Comparison of ENCODE assay signal across 3 cellular contexts in the genomic region with DNA sequence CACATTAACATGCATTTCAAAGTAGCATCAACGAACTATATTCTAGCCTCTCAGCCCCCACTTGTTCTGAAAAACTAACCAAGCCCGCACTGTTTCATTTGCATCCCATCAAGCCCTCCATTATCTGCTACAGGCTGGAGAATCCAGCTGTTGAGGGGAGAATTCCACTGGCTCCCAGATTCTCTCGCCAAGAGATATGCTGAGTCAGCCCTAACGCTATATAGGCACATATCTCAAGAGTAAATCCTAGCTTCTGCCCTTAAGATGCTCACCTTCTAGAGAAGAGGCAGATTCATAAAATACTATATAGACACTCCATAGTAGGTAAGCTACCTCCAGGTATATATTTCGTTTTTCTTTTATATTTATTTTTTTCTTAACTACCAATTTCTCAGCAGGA.
TF ChIP-seq lines count a peak whose summit lies in the region.

No MANE protein-coding gene starts in this region.

TF ChIP-seq in A549, 52 proteins besides CTCF, POLR2A, EP300 and RAD21:
- TF ChIP-seq ATOH8 (CRISPR knock-in tag; IDR thresholded peaks at IDR 0.05; ENCODE audit: low read depth) (no peak), MAFK (IDR thresholded peaks at IDR 0.05; ENCODE audit: partially characterized antibody) (peak; percentile 89)

TF ChIP-seq in IMR-90, 13 proteins besides CTCF, POLR2A, EP300 and RAD21:
- TF ChIP-seq RFX5 (IDR thresholded peaks at IDR 0.05; ENCODE audit: low read depth, low read length) (no peak), USF2 (IDR thresholded peaks at IDR 0.05; ENCODE audit: low read depth, low read length) (no peak), MAFK (IDR thresholded peaks at IDR 0.05; ENCODE audit: low read depth, low read length) (peak; percentile 95), SMC3 (IDR thresholded peaks at IDR 0.05; ENCODE audit: low read depth, low read length) (no peak), NFE2L2 (IDR thresholded peaks at IDR 0.05; ENCODE audit: low read depth, low read length) (no peak), RCOR1 (IDR thresholded peaks at IDR 0.05; ENCODE audit: insufficient replicate concordance, low read length) (no peak), MXI1 (IDR thresholded peaks at IDR 0.05; ENCODE audit: borderline replicate concordance, low read depth, low read length) (no peak), BHLHE40 (IDR thresholded peaks at IDR 0.05; ENCODE audit: low read depth, low read length) (no peak), MAZ (IDR thresholded peaks at IDR 0.05; ENCODE audit: borderline replicate concordance, low read depth, low read length) (no peak)

TF ChIP-seq in H1, 55 proteins besides CTCF, POLR2A, EP300 and RAD21:
- no peak for TF ChIP-seq RBBP5 (IDR thresholded peaks at IDR 0.05; ENCODE audit: borderline replicate concordance, low read depth, low read length)
- peak; percentile 87 for TF ChIP-seq MAFK (IDR thresholded peaks at IDR 0.05; ENCODE audit: low read depth, low read length)
- no peak for TF ChIP-seq POU5F1 (IDR thresholded peaks at IDR 0.05; ENCODE audit: low read depth, low read length)
